1 cellular context compared by ENCODE assay signal in the genomic region with DNA sequence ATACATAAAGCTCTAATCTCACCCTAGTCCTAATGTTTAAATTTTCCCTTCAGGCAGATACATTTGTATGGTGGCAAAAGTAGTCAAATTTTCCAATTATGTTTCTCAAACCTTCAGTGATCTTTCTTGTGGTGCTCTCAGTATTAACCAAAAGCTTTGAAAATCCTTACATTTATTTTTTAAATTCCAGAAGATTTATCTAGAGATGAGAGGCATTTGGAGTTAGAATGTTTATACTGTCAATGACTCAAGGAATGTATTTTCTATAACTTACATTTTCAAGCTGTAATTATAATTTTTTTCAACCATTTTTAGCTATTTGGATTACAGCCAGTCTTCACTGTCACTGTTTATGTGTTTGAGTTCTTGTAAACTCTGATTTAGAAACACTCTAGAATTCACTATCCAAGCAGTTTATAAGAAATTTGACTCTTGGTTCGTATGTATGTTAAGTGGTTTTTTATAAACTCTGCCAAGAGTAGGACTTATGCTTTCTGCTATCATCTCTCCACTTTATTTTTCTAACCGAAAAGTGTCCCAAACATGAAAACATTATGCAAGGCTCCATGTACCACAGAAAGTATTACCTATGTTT.
TF ChIP-seq lines count a peak whose summit lies in the region.

No MANE protein-coding gene starts in this region.

TF ChIP-seq in HEK293, 187 proteins besides CTCF, POLR2A, EP300 and RAD21 (continued from another document):
- peak; percentile 42 for TF ChIP-seq PRDM6 (tag by site-specific recombination; IDR thresholded peaks at IDR 0.05)
- TF ChIP-seq ZNF707 (tag by site-specific recombination; IDR thresholded peaks at IDR 0.05): no peak
- TF ChIP-seq ZNF354C (tag by site-specific recombination; IDR thresholded peaks at IDR 0.05; ENCODE audit: borderline replicate concordance, low read depth): no peak
- TF ChIP-seq ZNF776 (tag by site-specific recombination; IDR thresholded peaks at IDR 0.05; ENCODE audit: borderline replicate concordance): no peak
- no peak for TF ChIP-seq ZNF423 (tag by site-specific recombination; IDR thresholded peaks at IDR 0.05)
- TF ChIP-seq ZIC2 (tag by site-specific recombination; IDR thresholded peaks at IDR 0.05): no peak
- no peak for TF ChIP-seq EGR2 (tag by site-specific recombination; IDR thresholded peaks at IDR 0.05; ENCODE audit: low read depth)
- no peak for TF ChIP-seq ZNF223 (tag by site-specific recombination; IDR thresholded peaks at IDR 0.05)
- TF ChIP-seq ZNF292 (tag by site-specific recombination; IDR thresholded peaks at IDR 0.05; ENCODE audit: borderline replicate concordance, low read depth): no peak
- no peak for TF ChIP-seq ZSCAN30 (tag by site-specific recombination; IDR thresholded peaks at IDR 0.05)
- TF ChIP-seq ZNF654 (tag by site-specific recombination; IDR thresholded peaks at IDR 0.05; ENCODE audit: low read depth): no peak
- no peak for TF ChIP-seq ZNF513 (tag by site-specific recombination; IDR thresholded peaks at IDR 0.05)
- no peak for TF ChIP-seq ZNF585B (tag by site-specific recombination; IDR thresholded peaks at IDR 0.05)
- no peak for TF ChIP-seq ZNF121 (tag by site-specific recombination; IDR thresholded peaks at IDR 0.05)
- TF ChIP-seq ZNF530 (tag by site-specific recombination; IDR thresholded peaks at IDR 0.05; ENCODE audit: low read depth): no peak
- no peak for TF ChIP-seq ZNF747 (tag by site-specific recombination; IDR thresholded peaks at IDR 0.05)
- no peak for TF ChIP-seq ZNF23 (tag by site-specific recombination; IDR thresholded peaks at IDR 0.05; ENCODE audit: borderline replicate concordance)
- TF ChIP-seq SCRT2 (tag by site-specific recombination; IDR thresholded peaks at IDR 0.05): no peak
- TF ChIP-seq, protein P1, sequence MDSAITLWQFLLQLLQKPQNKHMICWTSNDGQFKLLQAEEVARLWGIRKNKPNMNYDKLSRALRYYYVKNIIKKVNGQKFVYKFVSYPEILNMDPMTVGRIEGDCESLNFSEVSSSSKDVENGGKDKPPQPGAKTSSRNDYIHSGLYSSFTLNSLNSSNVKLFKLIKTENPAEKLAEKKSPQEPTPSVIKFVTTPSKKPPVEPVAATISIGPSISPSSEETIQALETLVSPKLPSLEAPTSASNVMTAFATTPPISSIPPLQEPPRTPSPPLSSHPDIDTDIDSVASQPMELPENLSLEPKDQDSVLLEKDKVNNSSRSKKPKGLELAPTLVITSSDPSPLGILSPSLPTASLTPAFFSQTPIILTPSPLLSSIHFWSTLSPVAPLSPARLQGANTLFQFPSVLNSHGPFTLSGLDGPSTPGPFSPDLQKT (IDR thresholded peaks at IDR 0.05; ENCODE audit: borderline replicate concordance, low read depth, low read length): no peak
TF ChIP-seq in HEK293: peak in this region for 3.
